2 cellular contexts compared by ENCODE assay signal in genomic region chr15:41219381-41219780, GRCh38.
TF ChIP-seq lines count a peak whose summit lies in the region.

No MANE protein-coding gene starts in this region.

TF ChIP-seq in GM23338, 12 proteins besides CTCF, POLR2A, EP300 and RAD21:
- TF ChIP-seq, protein P1, sequence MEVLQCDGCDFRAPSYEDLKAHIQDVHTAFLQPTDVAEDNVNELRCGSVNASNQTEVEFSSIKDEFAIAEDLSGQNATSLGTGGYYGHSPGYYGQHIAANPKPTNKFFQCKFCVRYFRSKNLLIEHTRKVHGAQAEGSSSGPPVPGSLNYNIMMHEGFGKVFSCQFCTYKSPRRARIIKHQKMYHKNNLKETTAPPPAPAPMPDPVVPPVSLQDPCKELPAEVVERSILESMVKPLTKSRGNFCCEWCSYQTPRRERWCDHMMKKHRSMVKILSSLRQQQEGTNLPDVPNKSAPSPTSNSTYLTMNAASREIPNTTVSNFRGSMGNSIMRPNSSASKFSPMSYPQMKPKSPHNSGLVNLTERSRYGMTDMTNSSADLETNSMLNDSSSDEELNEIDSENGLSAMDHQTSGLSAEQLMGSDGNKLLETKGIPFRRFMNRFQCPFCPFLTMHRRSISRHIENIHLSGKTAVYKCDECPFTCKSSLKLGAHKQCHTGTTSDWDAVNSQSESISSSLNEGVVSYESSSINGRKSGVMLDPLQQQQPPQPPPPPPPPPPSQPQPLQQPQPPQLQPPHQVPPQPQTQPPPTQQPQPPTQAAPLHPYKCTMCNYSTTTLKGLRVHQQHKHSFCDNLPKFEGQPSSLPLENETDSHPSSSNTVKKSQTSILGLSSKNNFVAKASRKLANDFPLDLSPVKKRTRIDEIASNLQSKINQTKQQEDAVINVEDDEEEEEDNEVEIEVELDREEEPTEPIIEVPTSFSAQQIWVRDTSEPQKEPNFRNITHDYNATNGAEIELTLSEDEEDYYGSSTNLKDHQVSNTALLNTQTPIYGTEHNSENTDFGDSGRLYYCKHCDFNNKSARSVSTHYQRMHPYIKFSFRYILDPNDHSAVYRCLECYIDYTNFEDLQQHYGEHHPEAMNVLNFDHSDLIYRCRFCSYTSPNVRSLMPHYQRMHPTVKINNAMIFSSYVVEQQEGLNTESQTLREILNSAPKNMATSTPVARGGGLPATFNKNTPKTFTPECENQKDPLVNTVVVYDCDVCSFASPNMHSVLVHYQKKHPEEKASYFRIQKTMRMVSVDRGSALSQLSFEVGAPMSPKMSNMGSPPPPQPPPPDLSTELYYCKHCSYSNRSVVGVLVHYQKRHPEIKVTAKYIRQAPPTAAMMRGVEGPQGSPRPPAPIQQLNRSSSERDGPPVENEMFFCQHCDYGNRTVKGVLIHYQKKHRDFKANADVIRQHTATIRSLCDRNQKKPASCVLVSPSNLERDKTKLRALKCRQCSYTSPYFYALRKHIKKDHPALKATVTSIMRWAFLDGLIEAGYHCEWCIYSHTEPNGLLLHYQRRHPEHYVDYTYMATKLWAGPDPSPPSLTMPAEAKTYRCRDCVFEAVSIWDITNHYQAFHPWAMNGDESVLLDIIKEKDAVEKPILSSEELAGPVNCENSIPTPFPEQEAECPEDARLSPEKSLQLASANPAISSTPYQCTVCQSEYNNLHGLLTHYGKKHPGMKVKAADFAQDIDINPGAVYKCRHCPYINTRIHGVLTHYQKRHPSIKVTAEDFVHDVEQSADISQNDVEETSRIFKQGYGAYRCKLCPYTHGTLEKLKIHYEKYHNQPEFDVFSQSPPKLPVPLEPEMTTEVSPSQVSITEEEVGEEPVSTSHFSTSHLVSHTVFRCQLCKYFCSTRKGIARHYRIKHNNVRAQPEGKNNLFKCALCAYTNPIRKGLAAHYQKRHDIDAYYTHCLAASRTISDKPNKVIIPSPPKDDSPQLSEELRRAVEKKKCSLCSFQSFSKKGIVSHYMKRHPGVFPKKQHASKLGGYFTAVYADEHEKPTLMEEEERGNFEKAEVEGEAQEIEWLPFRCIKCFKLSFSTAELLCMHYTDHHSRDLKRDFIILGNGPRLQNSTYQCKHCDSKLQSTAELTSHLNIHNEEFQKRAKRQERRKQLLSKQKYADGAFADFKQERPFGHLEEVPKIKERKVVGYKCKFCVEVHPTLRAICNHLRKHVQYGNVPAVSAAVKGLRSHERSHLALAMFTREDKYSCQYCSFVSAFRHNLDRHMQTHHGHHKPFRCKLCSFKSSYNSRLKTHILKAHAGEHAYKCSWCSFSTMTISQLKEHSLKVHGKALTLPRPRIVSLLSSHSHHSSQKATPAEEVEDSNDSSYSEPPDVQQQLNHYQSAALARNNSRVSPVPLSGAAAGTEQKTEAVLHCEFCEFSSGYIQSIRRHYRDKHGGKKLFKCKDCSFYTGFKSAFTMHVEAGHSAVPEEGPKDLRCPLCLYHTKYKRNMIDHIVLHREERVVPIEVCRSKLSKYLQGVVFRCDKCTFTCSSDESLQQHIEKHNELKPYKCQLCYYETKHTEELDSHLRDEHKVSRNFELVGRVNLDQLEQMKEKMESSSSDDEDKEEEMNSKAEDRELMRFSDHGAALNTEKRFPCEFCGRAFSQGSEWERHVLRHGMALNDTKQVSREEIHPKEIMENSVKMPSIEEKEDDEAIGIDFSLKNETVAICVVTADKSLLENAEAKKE (CRISPR knock-in tag; IDR thresholded peaks at IDR 0.05): no peak
- TF ChIP-seq EZH2phosphoT487 (IDR thresholded peaks at IDR 0.05; ENCODE audit: unreplicated experiment) (no peak), STAT1 (IDR thresholded peaks at IDR 0.05; ENCODE audit: unreplicated experiment) (no peak), POLR2AphosphoS5 (IDR thresholded peaks at IDR 0.05; ENCODE audit: low read depth) (no peak)

TF ChIP-seq in WTC11, 78 proteins besides CTCF, POLR2A, EP300 and RAD21:
- TF ChIP-seq IRF1 (CRISPR knock-in tag; IDR thresholded peaks at IDR 0.05) (no peak), SP1 (CRISPR knock-in tag; conservative IDR thresholded peaks at IDR 0.05) (no peak), GRHL2 (CRISPR knock-in tag; IDR thresholded peaks at IDR 0.05; ENCODE audit: insufficient replicate concordance, severe bottlenecking) (no peak), ETV6 (CRISPR knock-in tag; IDR thresholded peaks at IDR 0.05) (no peak), FOXP1 (CRISPR knock-in tag; IDR thresholded peaks at IDR 0.05; ENCODE audit: borderline replicate concordance) (no peak), MYBL2 (CRISPR knock-in tag; IDR thresholded peaks at IDR 0.05) (no peak), AR (CRISPR knock-in tag; IDR thresholded peaks at IDR 0.05) (no peak), ZNF532 (CRISPR knock-in tag; IDR thresholded peaks at IDR 0.05; ENCODE audit: borderline replicate concordance) (no peak)
- TF ChIP-seq, protein P2, sequence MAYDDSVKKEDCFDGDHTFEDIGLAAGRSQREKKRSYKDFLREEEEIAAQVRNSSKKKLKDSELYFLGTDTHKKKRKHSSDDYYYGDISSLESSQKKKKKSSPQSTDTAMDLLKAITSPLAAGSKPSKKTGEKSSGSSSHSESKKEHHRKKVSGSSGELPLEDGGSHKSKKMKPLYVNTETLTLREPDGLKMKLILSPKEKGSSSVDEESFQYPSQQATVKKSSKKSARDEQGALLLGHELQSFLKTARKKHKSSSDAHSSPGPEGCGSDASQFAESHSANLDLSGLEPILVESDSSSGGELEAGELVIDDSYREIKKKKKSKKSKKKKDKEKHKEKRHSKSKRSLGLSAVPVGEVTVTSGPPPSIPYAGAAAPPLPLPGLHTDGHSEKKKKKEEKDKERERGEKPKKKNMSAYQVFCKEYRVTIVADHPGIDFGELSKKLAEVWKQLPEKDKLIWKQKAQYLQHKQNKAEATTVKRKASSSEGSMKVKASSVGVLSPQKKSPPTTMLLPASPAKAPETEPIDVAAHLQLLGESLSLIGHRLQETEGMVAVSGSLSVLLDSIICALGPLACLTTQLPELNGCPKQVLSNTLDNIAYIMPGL (CRISPR knock-in tag; IDR thresholded peaks at IDR 0.05): no peak
- TF ChIP-seq, protein P3, sequence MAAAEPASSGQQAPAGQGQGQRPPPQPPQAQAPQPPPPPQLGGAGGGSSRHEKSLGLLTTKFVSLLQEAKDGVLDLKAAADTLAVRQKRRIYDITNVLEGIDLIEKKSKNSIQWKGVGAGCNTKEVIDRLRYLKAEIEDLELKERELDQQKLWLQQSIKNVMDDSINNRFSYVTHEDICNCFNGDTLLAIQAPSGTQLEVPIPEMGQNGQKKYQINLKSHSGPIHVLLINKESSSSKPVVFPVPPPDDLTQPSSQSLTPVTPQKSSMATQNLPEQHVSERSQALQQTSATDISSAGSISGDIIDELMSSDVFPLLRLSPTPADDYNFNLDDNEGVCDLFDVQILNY (CRISPR knock-in tag; IDR thresholded peaks at IDR 0.05): no peak
TF ChIP-seq in WTC11: peak in this region for 0.
